1 cellular context compared by ENCODE assay signal in genomic region chr1:42477354-42477753, GRCh38. TPM values are rescaled to one million over a fixed set of nuclear protein-coding genes. Genes with fewer than 3 reads are reported as not detected.
"Had no signal": no experiment of that assay in that cellular context is flagged by ENCODE, and none has a peak within 500 bp of the region (broad histone marks: within the 10 kb centered on the region; RNA-seq: fewer than 3 reads in every experiment).

No MANE protein-coding gene starts in this region.

RNA-seq across cellular contexts. Expression of gene ZMYND12, which starts 21.5 kb away (rescaled TPM):
- total RNA-seq: H1 had no signal
